In genomic region chr11:66479741-66480115, GRCh38 we compare ENCODE assay signal across 9 cellular contexts. TPM values are rescaled to one million over a fixed set of nuclear protein-coding genes. Genes with fewer than 3 reads are reported as not detected.
DNase-seq lines count a peak whose midpoint lies in the region; ATAC-seq, FAIRE-seq and TF ChIP-seq lines count a peak whose summit lies in the region.
"Had no signal": no experiment of that assay in that cellular context is flagged by ENCODE, and none has a peak within 500 bp of the region (broad histone marks: within the 10 kb centered on the region; RNA-seq: fewer than 3 reads in every experiment).

No MANE protein-coding gene starts in this region.

- 0% methylated on average over 12 of the region's 19 CpGs for WGBS in A549 (ENCODE audit: missing lambda C conversion rate)
- 0% methylated on average over 13 to 14 of the region's 19 CpGs for WGBS in mesodermal cell (ENCODE audit: insufficient coverage in 2 of 2), 2 experiments

- H3K27me3 Mint-ChIP-seq in chondrocyte (ENCODE audit: low read depth) = no peaks in the 10 kb centered on the region

- ATAC-seq in A549 (peak; percentile 66 to 68), GM19043 (IDR thresholded peaks at IDR 0.05; ENCODE audit: low read depth, unreplicated experiment) (peak; percentile 5)

- no peak for TF ChIP-seq CTCF in A549 (IDR thresholded peaks at IDR 0.05)
- no peak for TF ChIP-seq CTCF in chondrocyte (IDR thresholded peaks at IDR 0.05)

- CTCF ChIA-PET in A549 (lab: Yijun Ruan, JAX) = interaction anchor here (0.7 to 5.9 kb wide), 19 partner anchors 10 to 199 kb away, joined by 3 to 46 read pairs (median 4); partner anchors contain the start of genes MRPL11, PELI3 and RBM4B

- peaks cover 18% of the 10 kb centered on the region for H3K4me1 Mint-ChIP-seq in chondrocyte (ENCODE audit: low read depth)

- H3K27ac ChIP-seq in A549 = peak overlapping the region; percentile 94 to 98
- peak overlapping the region; percentile 89 for H3K27ac ChIP-seq in mesodermal cell (ENCODE audit: low read depth, low read length, severe bottlenecking)

- H3K27ac Mint-ChIP-seq in chondrocyte (ENCODE audit: unreplicated experiment) = peak overlapping the region; percentile 95

- no peaks in the 10 kb centered on the region for H3K9me3 ChIP-seq in A549
- no peaks in the 10 kb centered on the region for H3K9me3 ChIP-seq in mesodermal cell (ENCODE audit: control insufficient read depth, low read length)

- peaks cover 13% of the 10 kb centered on the region for H3K36me3 ChIP-seq in mesodermal cell (ENCODE audit: control insufficient read depth, insufficient read depth, low read length)

- no peaks in the 10 kb centered on the region for H3K9me3 Mint-ChIP-seq in chondrocyte (ENCODE audit: low read depth)

- no peak for TF ChIP-seq POLR2A in A549 (IDR thresholded peaks at IDR 0.05; ENCODE audit: low read length)

- H3K36me3 Mint-ChIP-seq in chondrocyte (ENCODE audit: low read depth) = no peaks in the 10 kb centered on the region

- POLR2A ChIA-PET in A549 (lab: Yijun Ruan, JAX) = interaction anchor here (0.9 to 2.3 kb wide), 23 partner anchors 8 to 198 kb away, joined by 3 to 47 read pairs (median 10); partner anchors contain the start of genes ACTN3, BBS1, CTSF and MRPL11

- peak in 1 of 2 experiments; percentile 87 for DNase-seq in A549 (ENCODE audit: low read depth in 1 of 2, low spot score in 1 of 2)
- DNase-seq in NCI-H2107 treated with DMSO at 0.1 percent for 48 hours (lab: John Stamatoyannopoulos, UW; ENCODE audit: unreplicated experiment) = peak; percentile 75
- DNase-seq in chondrocyte (ENCODE audit: low spot score) = no peak
- no peak for DNase-seq in GM03348 (ENCODE audit: low spot score)
- DNase-seq in stimulated activated naive CD4-positive, alpha-beta T cell (lab: John Stamatoyannopoulos, UW) = no peak
- no peak for DNase-seq in SKM-1 (lab: John Stamatoyannopoulos, UW; ENCODE audit: unreplicated experiment)

- peaks cover 6% of the 10 kb centered on the region; the same call in 1 of the 3 replicates for H3K4me1 ChIP-seq in A549
- no peaks in the 10 kb centered on the region for H3K4me1 ChIP-seq in mesodermal cell (ENCODE audit: control insufficient read depth, insufficient read depth, low read length, poor library complexity, severe bottlenecking)

- no peak for TF ChIP-seq RAD21 in A549 (conservative IDR thresholded peaks at IDR 0.05 in 1 of 2, IDR thresholded peaks at IDR 0.05 in 1 of 2)

- H3K4me3 ChIP-seq in A549 = peak overlapping the region; percentile 73
- H3K4me3 ChIP-seq in mesodermal cell (ENCODE audit: extremely low read depth, insufficient read depth, low read length, poor library complexity, severe bottlenecking) = peak overlapping the region; percentile 77

- peak overlapping the region; percentile 80 for H3K4me2 ChIP-seq in A549

- FAIRE-seq in A549 (lab: Jason Lieb, UNC) = no peak
- FAIRE-seq: islet of Langerhans had no signal

- no peak for TF ChIP-seq EP300 in A549 (IDR thresholded peaks at IDR 0.05)

- H3K4me3 Mint-ChIP-seq in chondrocyte (ENCODE audit: unreplicated experiment) = peak overlapping the region; percentile 99

TF ChIP-seq in A549, 52 proteins besides CTCF, POLR2A, EP300 and RAD21 (continues in another document):
- no peak for TF ChIP-seq EHMT2 (IDR thresholded peaks at IDR 0.05; ENCODE audit: low read depth)
- TF ChIP-seq ESRRA (IDR thresholded peaks at IDR 0.05; ENCODE audit: borderline replicate concordance, low read length) = no peak
- TF ChIP-seq ZNF302 (CRISPR knock-in tag; IDR thresholded peaks at IDR 0.05) = no peak
- no peak for TF ChIP-seq REST (IDR thresholded peaks at IDR 0.05)
- TF ChIP-seq JUNB (IDR thresholded peaks at IDR 0.05) = no peak
- no peak for TF ChIP-seq HDAC2 (IDR thresholded peaks at IDR 0.05)
- TF ChIP-seq HES2 (IDR thresholded peaks at IDR 0.05) = no peak
- TF ChIP-seq MYC (IDR thresholded peaks at IDR 0.05; ENCODE audit: borderline replicate concordance, low read length) = no peak
- TF ChIP-seq USF2 (IDR thresholded peaks at IDR 0.05) = no peak
- TF ChIP-seq FOSL2 (IDR thresholded peaks at IDR 0.05) = no peak
- peak; percentile 29; the same call in 1 of the 2 replicates for TF ChIP-seq FOSL2 (CRISPR knock-in tag; IDR thresholded peaks at IDR 0.05)

RNA-seq across cellular contexts. Expression of gene DPP3, which starts 0.5 kb away (rescaled TPM):
- polyA plus RNA-seq in A549 (2011; rRNA removed) = 52.2 TPM in 2 replicates
- 66.8 and 90.8 TPM in 2 replicates for polyA plus RNA-seq in A549 (2012; cell fraction: cytosol; rRNA removed)
- 139 and 159 TPM in 2 replicates for polyA plus RNA-seq in A549 (2012; cell fraction: nucleus; rRNA removed)
- 70.5 to 71.7 TPM (median 71.1 TPM) in 3 replicates for polyA plus RNA-seq in A549 (2017; fragmentation: RNase III; extraction: RNeasy Plus Mini Kit Qiagen cat#74134 plus additional on column Dnase treatment)
- polyA minus RNA-seq in A549 (2011; rRNA and poly(A)+ RNA removed) = 66.8 and 71.6 TPM in 2 replicates
- 43.2 to 54.7 TPM (median 44.4 TPM) in 3 replicates for total RNA-seq in chondrocyte
- polyA plus RNA-seq in mesodermal cell (2013, experiment 1 of 2) = 30.5 TPM
- polyA plus RNA-seq in mesodermal cell (2013, experiment 2 of 2) = 31.6 TPM

RNA-seq across cellular contexts. Expression of gene PELI3, which starts 13.0 kb away (rescaled TPM):
- 2.3 and 2.7 TPM in 2 replicates for polyA plus RNA-seq in A549 (2011; rRNA removed)
- 3.5 and 5.9 TPM in 2 replicates for polyA plus RNA-seq in A549 (2012; cell fraction: cytosol; rRNA removed)
- 4.7 and 8.3 TPM in 2 replicates for polyA plus RNA-seq in A549 (2012; cell fraction: nucleus; rRNA removed)
- polyA plus RNA-seq in A549 (2017; fragmentation: RNase III; extraction: RNeasy Plus Mini Kit Qiagen cat#74134 plus additional on column Dnase treatment) = 4.4 to 5.7 TPM (median 5.6 TPM) in 3 replicates
- 6.2 and 8.3 TPM in 2 replicates for polyA minus RNA-seq in A549 (2011; rRNA and poly(A)+ RNA removed)
- total RNA-seq in chondrocyte = 9.1 to 10.5 TPM (median 10.0 TPM) in 3 replicates
- polyA plus RNA-seq in mesodermal cell (2013, experiment 1 of 2) = 3.6 TPM
- polyA plus RNA-seq in mesodermal cell (2013, experiment 2 of 2) = 4.0 TPM

RNA-seq across cellular contexts. Expression of gene BBS1, which starts 30.7 kb away (rescaled TPM):
- polyA plus RNA-seq in A549 (2011; rRNA removed) = 12.5 and 14.7 TPM in 2 replicates
- 13.3 and 13.9 TPM in 2 replicates for polyA plus RNA-seq in A549 (2012; cell fraction: cytosol; rRNA removed)
- polyA plus RNA-seq in A549 (2012; cell fraction: nucleus; rRNA removed) = 39.7 and 42.5 TPM in 2 replicates
- polyA plus RNA-seq in A549 (2017; fragmentation: RNase III; extraction: RNeasy Plus Mini Kit Qiagen cat#74134 plus additional on column Dnase treatment) = 10.9 to 13.4 TPM (median 12.5 TPM) in 3 replicates
- polyA minus RNA-seq in A549 (2011; rRNA and poly(A)+ RNA removed) = 22.1 and 25.1 TPM in 2 replicates
- total RNA-seq in chondrocyte = 18.1 to 40.6 TPM (median 20.6 TPM) in 3 replicates
- polyA plus RNA-seq in mesodermal cell (2013, experiment 1 of 2) = 20.1 TPM
- polyA plus RNA-seq in mesodermal cell (2013, experiment 2 of 2) = 23.2 TPM

RNA-seq across cellular contexts. Expression of gene MRPL11, which starts 41.1 kb away (rescaled TPM):
- 62.9 and 70.1 TPM in 2 replicates for polyA plus RNA-seq in A549 (2011; rRNA removed)
- polyA plus RNA-seq in A549 (2012; cell fraction: cytosol; rRNA removed) = 71.9 and 85.0 TPM in 2 replicates
- polyA plus RNA-seq in A549 (2012; cell fraction: nucleus; rRNA removed) = 35.0 and 45.6 TPM in 2 replicates
- polyA plus RNA-seq in A549 (2017; fragmentation: RNase III; extraction: RNeasy Plus Mini Kit Qiagen cat#74134 plus additional on column Dnase treatment) = 71.9 to 73.8 TPM (median 73.5 TPM) in 3 replicates
- polyA minus RNA-seq in A549 (2011; rRNA and poly(A)+ RNA removed) = 26.8 and 28.1 TPM in 2 replicates
- 30.9 to 45.6 TPM (median 35.9 TPM) in 3 replicates for total RNA-seq in chondrocyte
- 62.9 TPM for polyA plus RNA-seq in mesodermal cell (2013, experiment 1 of 2)
- 55.4 TPM for polyA plus RNA-seq in mesodermal cell (2013, experiment 2 of 2)

RNA-seq across cellular contexts. Expression of gene NPAS4, which starts 58.9 kb away (rescaled TPM):
- not detected in 2 replicates for polyA plus RNA-seq in A549 (2011; rRNA removed)
- polyA plus RNA-seq in A549 (2012; cell fraction: cytosol; rRNA removed) = 0.01 and 0.06 TPM in 2 replicates
- 0.11 and 0.13 TPM in 2 replicates for polyA plus RNA-seq in A549 (2012; cell fraction: nucleus; rRNA removed)
- polyA plus RNA-seq in A549 (2017; fragmentation: RNase III; extraction: RNeasy Plus Mini Kit Qiagen cat#74134 plus additional on column Dnase treatment) = 0.03 TPM in 1 of 3 replicates, not detected in the others
- 0.10 TPM in 1 of 2 replicates, not detected in the other for polyA minus RNA-seq in A549 (2011; rRNA and poly(A)+ RNA removed)
- 0.60 to 1.7 TPM (median 1.2 TPM) in 3 replicates for total RNA-seq in chondrocyte
- 0.18 TPM for polyA plus RNA-seq in mesodermal cell (2013, experiment 1 of 2)
- 0.86 TPM for polyA plus RNA-seq in mesodermal cell (2013, experiment 2 of 2)
